Comparison of ENCODE assay signal across 1 cellular context in genomic region chr7:29405891-29406290, GRCh38.
TF ChIP-seq lines count a peak whose summit lies in the region.

No MANE protein-coding gene starts in this region.

TF ChIP-seq in HepG2, 621 proteins besides CTCF, POLR2A, EP300 and RAD21 (continued from another document and continues in another):
- TF ChIP-seq ZNF512B (CRISPR knock-in tag; IDR thresholded peaks at IDR 0.05; ENCODE audit: borderline replicate concordance) (no peak), ZBTB20 (CRISPR knock-in tag; IDR thresholded peaks at IDR 0.05; ENCODE audit: borderline replicate concordance, low read depth) (no peak), AGO1 (IDR thresholded peaks at IDR 0.05; ENCODE audit: low read depth, low read length, poor library complexity, severe bottlenecking) (no peak), TBX2 (CRISPR knock-in tag; IDR thresholded peaks at IDR 0.05; ENCODE audit: borderline replicate concordance) (peak; percentile 24; the same call in 1 of the 2 replicates), GABPA (IDR thresholded peaks at IDR 0.05; ENCODE audit: low read depth, low read length) (no peak), GABPA (CRISPR knock-in tag; IDR thresholded peaks at IDR 0.05; ENCODE audit: low read depth) (no peak), SPEN (CRISPR knock-in tag; IDR thresholded peaks at IDR 0.05; ENCODE audit: low read depth) (no peak), ZNF777 (CRISPR knock-in tag; IDR thresholded peaks at IDR 0.05) (no peak), ELF3 (CRISPR knock-in tag; IDR thresholded peaks at IDR 0.05) (peak; percentile 82), SNAPC2 (CRISPR knock-in tag; IDR thresholded peaks at IDR 0.05) (no peak), ZNF629 (CRISPR knock-in tag; conservative IDR thresholded peaks at IDR 0.05) (no peak), NR3C1 (CRISPR knock-in tag; IDR thresholded peaks at IDR 0.05) (no peak), ZBTB4 (CRISPR knock-in tag; IDR thresholded peaks at IDR 0.05; ENCODE audit: borderline replicate concordance) (no peak), ZNF557 (CRISPR knock-in tag; IDR thresholded peaks at IDR 0.05) (no peak), FOSL1 (CRISPR knock-in tag; IDR thresholded peaks at IDR 0.05; ENCODE audit: borderline replicate concordance) (no peak), SMYD3 (CRISPR knock-in tag; IDR thresholded peaks at IDR 0.05) (no peak), AKAP8 (CRISPR knock-in tag; IDR thresholded peaks at IDR 0.05) (no peak), DNMT3B (CRISPR knock-in tag; conservative IDR thresholded peaks at IDR 0.05) (no peak), ZNF224 (CRISPR knock-in tag; IDR thresholded peaks at IDR 0.05) (no peak), KLF6 (CRISPR knock-in tag; IDR thresholded peaks at IDR 0.05) (no peak), RCOR2 (CRISPR knock-in tag; IDR thresholded peaks at IDR 0.05) (0 out of 2 replicates have a peak, but pooled peaks have one; percentile 59), ZNF607 (CRISPR knock-in tag; IDR thresholded peaks at IDR 0.05; ENCODE audit: borderline replicate concordance) (peak; percentile 51; the same call in 1 of the 2 replicates), ZNF616 (CRISPR knock-in tag; IDR thresholded peaks at IDR 0.05; ENCODE audit: low read depth) (no peak), KLF12 (CRISPR knock-in tag; IDR thresholded peaks at IDR 0.05; ENCODE audit: borderline replicate concordance) (no peak), NFE2 (CRISPR knock-in tag; IDR thresholded peaks at IDR 0.05) (no peak), GPN1 (CRISPR knock-in tag; IDR thresholded peaks at IDR 0.05; ENCODE audit: borderline replicate concordance) (no peak), TEAD2 (CRISPR knock-in tag; IDR thresholded peaks at IDR 0.05) (no peak), ZNF580 (CRISPR knock-in tag; IDR thresholded peaks at IDR 0.05; ENCODE audit: borderline replicate concordance, low read depth) (no peak), TEF (CRISPR knock-in tag; IDR thresholded peaks at IDR 0.05) (no peak), ZNF441 (CRISPR knock-in tag; IDR thresholded peaks at IDR 0.05; ENCODE audit: borderline replicate concordance) (no peak), MED13 (CRISPR knock-in tag; IDR thresholded peaks at IDR 0.05) (no peak), KDM2A (CRISPR knock-in tag; IDR thresholded peaks at IDR 0.05; ENCODE audit: borderline replicate concordance, low read depth) (no peak), EHMT2 (IDR thresholded peaks at IDR 0.05; ENCODE audit: borderline replicate concordance, low read depth, low read length) (no peak), TERF1 (CRISPR knock-in tag; IDR thresholded peaks at IDR 0.05) (no peak), RXRA (CRISPR knock-in tag; IDR thresholded peaks at IDR 0.05) (peak; percentile 87), CHD2 (IDR thresholded peaks at IDR 0.05; ENCODE audit: low read depth, low read length) (no peak), TCF12 (IDR thresholded peaks at IDR 0.05) (no peak), TCF12 (CRISPR knock-in tag; IDR thresholded peaks at IDR 0.05) (no peak), ZKSCAN1 (IDR thresholded peaks at IDR 0.05; ENCODE audit: low read length) (no peak), FOXK2 (IDR thresholded peaks at IDR 0.05) (0 out of 2 replicates have a peak, but pooled peaks have one; percentile 17), NFYC (CRISPR knock-in tag; IDR thresholded peaks at IDR 0.05) (no peak), BCL6 (CRISPR knock-in tag; IDR thresholded peaks at IDR 0.05) (peak; percentile 65), ERF (CRISPR knock-in tag; IDR thresholded peaks at IDR 0.05) (0 out of 2 replicates have a peak, but pooled peaks have one; percentile 20), SKI (IDR thresholded peaks at IDR 0.05; ENCODE audit: partially characterized antibody) (no peak)
- TF ChIP-seq, protein P1, sequence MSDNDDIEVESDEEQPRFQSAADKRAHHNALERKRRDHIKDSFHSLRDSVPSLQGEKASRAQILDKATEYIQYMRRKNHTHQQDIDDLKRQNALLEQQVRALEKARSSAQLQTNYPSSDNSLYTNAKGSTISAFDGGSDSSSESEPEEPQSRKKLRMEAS (IDR thresholded peaks at IDR 0.05) = peak; percentile 62
- TF ChIP-seq, protein P2, sequence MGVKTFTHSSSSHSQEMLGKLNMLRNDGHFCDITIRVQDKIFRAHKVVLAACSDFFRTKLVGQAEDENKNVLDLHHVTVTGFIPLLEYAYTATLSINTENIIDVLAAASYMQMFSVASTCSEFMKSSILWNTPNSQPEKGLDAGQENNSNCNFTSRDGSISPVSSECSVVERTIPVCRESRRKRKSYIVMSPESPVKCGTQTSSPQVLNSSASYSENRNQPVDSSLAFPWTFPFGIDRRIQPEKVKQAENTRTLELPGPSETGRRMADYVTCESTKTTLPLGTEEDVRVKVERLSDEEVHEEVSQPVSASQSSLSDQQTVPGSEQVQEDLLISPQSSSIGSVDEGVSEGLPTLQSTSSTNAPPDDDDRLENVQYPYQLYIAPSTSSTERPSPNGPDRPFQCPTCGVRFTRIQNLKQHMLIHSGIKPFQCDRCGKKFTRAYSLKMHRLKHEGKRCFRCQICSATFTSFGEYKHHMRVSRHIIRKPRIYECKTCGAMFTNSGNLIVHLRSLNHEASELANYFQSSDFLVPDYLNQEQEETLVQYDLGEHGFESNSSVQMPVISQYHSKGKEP (CRISPR knock-in tag; IDR thresholded peaks at IDR 0.05) = no peak
- TF ChIP-seq, protein P3, sequence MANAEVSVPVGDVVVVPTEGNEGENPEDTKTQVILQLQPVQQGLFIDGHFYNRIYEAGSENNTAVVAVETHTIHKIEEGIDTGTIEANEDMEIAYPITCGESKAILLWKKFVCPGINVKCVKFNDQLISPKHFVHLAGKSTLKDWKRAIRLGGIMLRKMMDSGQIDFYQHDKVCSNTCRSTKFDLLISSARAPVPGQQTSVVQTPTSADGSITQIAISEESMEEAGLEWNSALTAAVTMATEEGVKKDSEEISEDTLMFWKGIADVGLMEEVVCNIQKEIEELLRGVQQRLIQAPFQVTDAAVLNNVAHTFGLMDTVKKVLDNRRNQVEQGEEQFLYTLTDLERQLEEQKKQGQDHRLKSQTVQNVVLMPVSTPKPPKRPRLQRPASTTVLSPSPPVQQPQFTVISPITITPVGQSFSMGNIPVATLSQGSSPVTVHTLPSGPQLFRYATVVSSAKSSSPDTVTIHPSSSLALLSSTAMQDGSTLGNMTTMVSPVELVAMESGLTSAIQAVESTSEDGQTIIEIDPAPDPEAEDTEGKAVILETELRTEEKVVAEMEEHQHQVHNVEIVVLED (CRISPR knock-in tag; IDR thresholded peaks at IDR 0.05; ENCODE audit: borderline replicate concordance) = no peak
- TF ChIP-seq, protein P4, sequence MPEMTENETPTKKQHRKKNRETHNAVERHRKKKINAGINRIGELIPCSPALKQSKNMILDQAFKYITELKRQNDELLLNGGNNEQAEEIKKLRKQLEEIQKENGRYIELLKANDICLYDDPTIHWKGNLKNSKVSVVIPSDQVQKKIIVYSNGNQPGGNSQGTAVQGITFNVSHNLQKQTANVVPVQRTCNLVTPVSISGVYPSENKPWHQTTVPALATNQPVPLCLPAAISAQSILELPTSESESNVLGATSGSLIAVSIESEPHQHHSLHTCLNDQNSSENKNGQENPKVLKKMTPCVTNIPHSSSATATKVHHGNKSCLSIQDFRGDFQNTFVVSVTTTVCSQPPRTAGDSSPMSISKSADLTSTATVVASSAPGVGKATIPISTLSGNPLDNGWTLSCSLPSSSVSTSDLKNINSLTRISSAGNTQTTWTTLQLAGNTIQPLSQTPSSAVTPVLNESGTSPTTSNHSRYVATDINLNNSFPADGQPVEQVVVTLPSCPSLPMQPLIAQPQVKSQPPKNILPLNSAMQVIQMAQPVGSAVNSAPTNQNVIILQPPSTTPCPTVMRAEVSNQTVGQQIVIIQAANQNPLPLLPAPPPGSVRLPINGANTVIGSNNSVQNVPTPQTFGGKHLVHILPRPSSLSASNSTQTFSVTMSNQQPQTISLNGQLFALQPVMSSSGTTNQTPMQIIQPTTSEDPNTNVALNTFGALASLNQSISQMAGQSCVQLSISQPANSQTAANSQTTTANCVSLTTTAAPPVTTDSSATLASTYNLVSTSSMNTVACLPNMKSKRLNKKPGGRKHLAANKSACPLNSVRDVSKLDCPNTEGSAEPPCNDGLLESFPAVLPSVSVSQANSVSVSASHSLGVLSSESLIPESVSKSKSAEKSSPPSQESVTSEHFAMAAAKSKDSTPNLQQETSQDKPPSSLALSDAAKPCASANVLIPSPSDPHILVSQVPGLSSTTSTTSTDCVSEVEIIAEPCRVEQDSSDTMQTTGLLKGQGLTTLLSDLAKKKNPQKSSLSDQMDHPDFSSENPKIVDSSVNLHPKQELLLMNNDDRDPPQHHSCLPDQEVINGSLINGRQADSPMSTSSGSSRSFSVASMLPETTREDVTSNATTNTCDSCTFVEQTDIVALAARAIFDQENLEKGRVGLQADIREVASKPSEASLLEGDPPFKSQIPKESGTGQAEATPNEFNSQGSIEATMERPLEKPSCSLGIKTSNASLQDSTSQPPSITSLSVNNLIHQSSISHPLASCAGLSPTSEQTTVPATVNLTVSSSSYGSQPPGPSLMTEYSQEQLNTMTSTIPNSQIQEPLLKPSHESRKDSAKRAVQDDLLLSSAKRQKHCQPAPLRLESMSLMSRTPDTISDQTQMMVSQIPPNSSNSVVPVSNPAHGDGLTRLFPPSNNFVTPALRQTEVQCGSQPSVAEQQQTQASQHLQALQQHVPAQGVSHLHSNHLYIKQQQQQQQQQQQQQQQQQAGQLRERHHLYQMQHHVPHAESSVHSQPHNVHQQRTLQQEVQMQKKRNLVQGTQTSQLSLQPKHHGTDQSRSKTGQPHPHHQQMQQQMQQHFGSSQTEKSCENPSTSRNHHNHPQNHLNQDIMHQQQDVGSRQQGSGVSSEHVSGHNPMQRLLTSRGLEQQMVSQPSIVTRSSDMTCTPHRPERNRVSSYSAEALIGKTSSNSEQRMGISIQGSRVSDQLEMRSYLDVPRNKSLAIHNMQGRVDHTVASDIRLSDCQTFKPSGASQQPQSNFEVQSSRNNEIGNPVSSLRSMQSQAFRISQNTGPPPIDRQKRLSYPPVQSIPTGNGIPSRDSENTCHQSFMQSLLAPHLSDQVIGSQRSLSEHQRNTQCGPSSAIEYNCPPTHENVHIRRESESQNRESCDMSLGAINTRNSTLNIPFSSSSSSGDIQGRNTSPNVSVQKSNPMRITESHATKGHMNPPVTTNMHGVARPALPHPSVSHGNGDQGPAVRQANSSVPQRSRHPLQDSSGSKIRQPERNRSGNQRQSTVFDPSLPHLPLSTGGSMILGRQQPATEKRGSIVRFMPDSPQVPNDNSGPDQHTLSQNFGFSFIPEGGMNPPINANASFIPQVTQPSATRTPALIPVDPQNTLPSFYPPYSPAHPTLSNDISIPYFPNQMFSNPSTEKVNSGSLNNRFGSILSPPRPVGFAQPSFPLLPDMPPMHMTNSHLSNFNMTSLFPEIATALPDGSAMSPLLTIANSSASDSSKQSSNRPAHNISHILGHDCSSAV (CRISPR knock-in tag; IDR thresholded peaks at IDR 0.05; ENCODE audit: borderline replicate concordance) = no peak
